Comparison of ENCODE assay signal across 9 cellular contexts in the genomic region with DNA sequence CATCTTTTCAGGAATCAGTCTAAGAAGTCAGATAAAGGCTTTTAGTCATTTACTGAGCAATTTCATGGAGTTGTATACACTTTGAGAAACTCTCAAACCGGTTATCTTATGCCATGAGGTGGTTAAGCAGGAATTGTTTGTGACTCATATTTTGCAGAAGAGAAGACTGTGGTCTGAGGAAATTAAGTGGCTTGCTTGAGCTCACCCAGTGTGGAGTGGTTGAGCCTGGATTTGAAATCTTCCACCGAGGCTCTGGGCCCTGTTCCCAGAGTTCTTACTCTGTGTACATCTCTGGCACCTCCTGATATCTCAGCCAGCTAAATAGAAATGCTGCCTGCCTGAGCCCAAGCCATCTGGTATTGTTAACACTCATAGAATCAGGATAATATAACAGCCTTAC. TPM values are rescaled to one million over a fixed set of nuclear protein-coding genes. Genes with fewer than 3 reads are reported as not detected.
DNase-seq lines count a peak whose midpoint lies in the region; ATAC-seq, FAIRE-seq and TF ChIP-seq lines count a peak whose summit lies in the region.
"Had no signal": no experiment of that assay in that cellular context is flagged by ENCODE, and none has a peak within 500 bp of the region (broad histone marks: within the 10 kb centered on the region; RNA-seq: fewer than 3 reads in every experiment).

No MANE protein-coding gene starts in this region.

- no peak overlapping the region for H3K4me3 Mint-ChIP-seq in CD8-positive, alpha-beta T cell
- no peak overlapping the region for H3K4me3 Mint-ChIP-seq in progenitor cell of endocrine pancreas (ENCODE audit: low read depth)

- DNase-seq in ELR (ENCODE audit: low read depth): peak; percentile 81
- DNase-seq in NCI-H2196 (lab: John Stamatoyannopoulos, UW; ENCODE audit: unreplicated experiment): peak; percentile 61
- DNase-seq in posterior cingulate gyrus: peak in 8 of 10 donors; percentile 15 to 90 (median 38)
- no peak for DNase-seq in CD8-positive, alpha-beta T cell
- DNase-seq in small intestine: no peak
- DNase-seq in HuH-7.5 (ENCODE audit: low spot score): no peak
- DNase-seq in progenitor cell of endocrine pancreas (ENCODE audit: low spot score, unreplicated experiment): no peak
- DNase-seq: erythroblast had no signal

- H3K36me3 ChIP-seq in esophagus (ENCODE audit: control insufficient read depth in 2 of 2, insufficient read depth in 2 of 2, low read length in 1 of 2) (no peaks in the 10 kb centered on the region), small intestine (ENCODE audit: control insufficient read depth in 2 of 2, insufficient read depth in 2 of 2, low read length in 2 of 2) (no peaks in the 10 kb centered on the region)
- no peaks in the 10 kb centered on the region for H3K36me3 ChIP-seq in CD8-positive, alpha-beta T cell (ENCODE audit: insufficient read depth, low read length)

- no peaks in the 10 kb centered on the region for H3K36me3 Mint-ChIP-seq in CD8-positive, alpha-beta T cell
- H3K36me3 Mint-ChIP-seq in progenitor cell of endocrine pancreas (ENCODE audit: insufficient read depth): no peaks in the 10 kb centered on the region

- H3K4me1 ChIP-seq in esophagus (ENCODE audit: control insufficient read depth in 2 of 2, insufficient read depth in 2 of 2, low read length in 1 of 2) (no peaks in the 10 kb centered on the region), small intestine (ENCODE audit: control insufficient read depth in 2 of 2, insufficient read depth in 1 of 2, low read depth in 1 of 2, low read length in 1 of 2) (no peaks in the 10 kb centered on the region)
- H3K4me1 ChIP-seq in CD8-positive, alpha-beta T cell (ENCODE audit: insufficient read depth, low read length): peaks cover under 1% of the 10 kb centered on the region

- intact Hi-C loops in posterior cingulate gyrus (cut with DNase I): no loop called here
- intact Hi-C loops in CD8-positive, alpha-beta T cell (cut with DNase I, micrococcal nuclease): no loop called here

- no peaks in the 10 kb centered on the region for H3K27me3 ChIP-seq in esophagus (ENCODE audit: control insufficient read depth in 1 of 2, insufficient read depth in 2 of 2, low read length in 2 of 2)
- no peaks in the 10 kb centered on the region for H3K27me3 ChIP-seq in CD8-positive, alpha-beta T cell (ENCODE audit: insufficient read depth, low read length)
- no peaks in the 10 kb centered on the region for H3K27me3 ChIP-seq in small intestine (ENCODE audit: control insufficient read depth in 2 of 2, insufficient read depth in 2 of 2, low read length in 2 of 2)

- WGBS in esophagus, 2 donors: 22 to 30% methylated on average over 2 of the region's 2 CpGs
- WGBS in small intestine, 3 donors: 38 to 43% (median 40%) methylated on average over 2 of the region's 2 CpGs

- no peaks in the 10 kb centered on the region for H3K9me3 ChIP-seq in esophagus (ENCODE audit: control insufficient read depth in 2 of 2, insufficient read depth in 1 of 2, low read depth in 1 of 2, low read length in 1 of 2)
- H3K9me3 ChIP-seq in CD8-positive, alpha-beta T cell (ENCODE audit: low read length): no peaks in the 10 kb centered on the region
- no peaks in the 10 kb centered on the region for H3K9me3 ChIP-seq in small intestine (ENCODE audit: control insufficient read depth, low read depth)

- CTCF ChIA-PET in CD8-positive, alpha-beta T cell (lab: Charles Lee): no interaction called here

- H3K27ac Mint-ChIP-seq in CD8-positive, alpha-beta T cell: no peak overlapping the region
- H3K27ac Mint-ChIP-seq in progenitor cell of endocrine pancreas: no peak overlapping the region

- no peak for ATAC-seq in CD8-positive, alpha-beta T cell

- H3K27ac ChIP-seq in esophagus (ENCODE audit: low read depth in 2 of 2, low read length in 1 of 2) (peak overlapping the region; percentile 50 to 78), small intestine (ENCODE audit: low read depth in 1 of 2, low read length in 1 of 2) (no peak overlapping the region)
- no peak overlapping the region for H3K27ac ChIP-seq in CD8-positive, alpha-beta T cell (ENCODE audit: low read depth, low read length)

- TF ChIP-seq CTCF in CD8-positive, alpha-beta T cell (IDR thresholded peaks at IDR 0.05): no peak
- TF ChIP-seq CTCF in progenitor cell of endocrine pancreas (IDR thresholded peaks at IDR 0.05; ENCODE audit: unreplicated experiment): no peak

- no peaks in the 10 kb centered on the region for H3K27me3 Mint-ChIP-seq in CD8-positive, alpha-beta T cell (ENCODE audit: low read depth)
- peaks cover 3% of the 10 kb centered on the region for H3K27me3 Mint-ChIP-seq in progenitor cell of endocrine pancreas

- no peak for FAIRE-seq in small intestine (lab: Jason Lieb, UNC)

- H3K4me1 Mint-ChIP-seq in CD8-positive, alpha-beta T cell (ENCODE audit: low read depth): peaks cover 5% of the 10 kb centered on the region
- H3K4me1 Mint-ChIP-seq in progenitor cell of endocrine pancreas (ENCODE audit: low read depth): peaks cover 3% of the 10 kb centered on the region

- POLR2A ChIA-PET in CD8-positive, alpha-beta T cell (lab: Charles Lee): no interaction called here

- H3K4me3 ChIP-seq in esophagus (ENCODE audit: low read depth in 1 of 2, low read length in 2 of 2) (no peak overlapping the region), small intestine (ENCODE audit: low read depth in 1 of 2, low read length in 2 of 2) (no peak overlapping the region)
- H3K4me3 ChIP-seq in CD8-positive, alpha-beta T cell (ENCODE audit: low read depth, low read length): no peak overlapping the region

- H3K9me3 Mint-ChIP-seq in CD8-positive, alpha-beta T cell: no peaks in the 10 kb centered on the region
- H3K9me3 Mint-ChIP-seq in progenitor cell of endocrine pancreas (ENCODE audit: low read depth): no peaks in the 10 kb centered on the region

RNA-seq across cellular contexts. Expression of gene BCL6, which starts 37.8 kb away (rescaled TPM):
- 10 to 100 TPM; 24.4 to 28.7 TPM for polyA plus RNA-seq in esophagus
- total RNA-seq in CD8-positive, alpha-beta T cell: 10 to 100 TPM; 89.2 to 93.1 TPM
- polyA plus RNA-seq in small intestine: 10 to 100 TPM in 1 of 3 donors, 1 to 10 TPM in 2; 3.2 to 15.5 (median 3.6) TPM
- total RNA-seq in progenitor cell of endocrine pancreas: 21.3 and 22.8 TPM in 2 replicates

Comparison
In these comparisons a context has a peak if more than half of its experiments do, and no peak if none do; other contexts are left out.
1. DNase-seq: peak in ELR (single experiment), NCI-H2196 (single experiment) and posterior cingulate gyrus (8 of 10); none in CD8-positive, alpha-beta T cell (0 of 7), small intestine (single experiment), HuH-7.5 (single experiment) and progenitor cell of endocrine pancreas (single experiment).
2. H3K27ac ChIP-seq: peak in esophagus (2 of 2); none in CD8-positive, alpha-beta T cell (single experiment) and small intestine (0 of 2).